Comparison of ENCODE assay signal across 8 cellular contexts in genomic region chr16:28326881-28327610, GRCh38. TPM values are rescaled to one million over a fixed set of nuclear protein-coding genes. Genes with fewer than 3 reads are reported as not detected.
DNase-seq lines count a peak whose midpoint lies in the region; ATAC-seq and TF ChIP-seq lines count a peak whose summit lies in the region.

No MANE protein-coding gene starts in this region.

- peak; percentile 50 for DNase-seq in A172 (ENCODE audit: low spot score)
- DNase-seq in GM13976 (ENCODE audit: low spot score): peak; percentile 86
- peak; percentile 23 for DNase-seq in NCI-H82 treated with DMSO at 0.1 percent for 48 hours (lab: John Stamatoyannopoulos, UW; ENCODE audit: unreplicated experiment)
- peak in 2 of 3 experiments; percentile 41 to 50 for DNase-seq in activated CD8-positive, alpha-beta memory T cell treated with anti-CD3 and anti-CD28 coated beads for 48 hours (ENCODE audit: low read depth in 2 of 3, low spot score in 2 of 3)
- no peak for DNase-seq in epithelial cell of proximal tubule (ENCODE audit: low read depth)
- peak; percentile 51 for DNase-seq in natural killer cell
- peak; percentile 19 for DNase-seq in stromal cell of bone marrow (ENCODE audit: low read depth)

- H3K36me3 Mint-ChIP-seq in natural killer cell: no peaks in the 10 kb centered on the region

- H3K4me3 ChIP-seq in epithelial cell of proximal tubule (ENCODE audit: low read depth, low read length): no peak overlapping the region

- ATAC-seq in natural killer cell (peak; percentile 73 to 95 (median 89)), GM18505 (IDR thresholded peaks at IDR 0.05; ENCODE audit: unreplicated experiment) (no peak)

- H3K27ac Mint-ChIP-seq in natural killer cell: peak overlapping the region in 1 of 2 donors; percentile 35

- intact Hi-C loops in natural killer cell (cut with micrococcal nuclease): no loop called here

- H3K4me3 Mint-ChIP-seq in natural killer cell: no peak overlapping the region

- H3K27me3 Mint-ChIP-seq in natural killer cell (ENCODE audit: low read depth in 2 of 2): no peaks in the 10 kb centered on the region

- no peak for TF ChIP-seq POLR2A in GM18505 (IDR thresholded peaks at IDR 0.05; ENCODE audit: borderline replicate concordance, extremely low read depth, insufficient read depth, insufficient read length)

- H3K9me3 Mint-ChIP-seq in natural killer cell: no peaks in the 10 kb centered on the region

- H3K4me1 Mint-ChIP-seq in natural killer cell: peaks cover 7 to 23% of the 10 kb centered on the region in 2 donors

- in situ Hi-C loops in GM13976 (cut with MboI; ENCODE audit: low sequenced_read_pairs, unreplicated experiment): no loop called here

- peak; percentile 72 for TF ChIP-seq CTCF in GM13976 (IDR thresholded peaks at IDR 0.05; ENCODE audit: borderline replicate concordance, control extremely low read depth, extremely low read depth, insufficient read depth, missing control alignments)
- TF ChIP-seq CTCF in epithelial cell of proximal tubule (conservative IDR thresholded peaks at IDR 0.05; ENCODE audit: low read depth, low read length): peak; percentile 84
- peak; percentile 76 for TF ChIP-seq CTCF in natural killer cell (IDR thresholded peaks at IDR 0.05)

RNA-seq across cellular contexts. Expression of gene SBK1, which starts 34.7 kb away (rescaled TPM):
- total RNA-seq in A172 (2014; rRNA removed; shearing (Covaris generic)): 0.45 and 0.48 TPM in 2 replicates
- 1.4 and 4.8 TPM in 2 replicates for total RNA-seq in epithelial cell of proximal tubule
- total RNA-seq in natural killer cell: 10 to 100 TPM; 59.3 to 60.9 (median 59.8) TPM

RNA-seq across cellular contexts. Expression of gene NPIPB6, which starts 36.3 kb away (rescaled TPM):
- total RNA-seq in A172 (2014; rRNA removed; shearing (Covaris generic)): 1.2 TPM in 1 of 2 replicates, not detected in the other
- total RNA-seq in epithelial cell of proximal tubule: 0.07 and 0.29 TPM in 2 replicates
- 1 to 10 TPM in 2 of 3 donors, not detected in 1; 4.1 to 5.7 TPM for total RNA-seq in natural killer cell

Comparison
In these comparisons a context has a peak if more than half of its experiments do, and no peak if none do; other contexts are left out.
1. RNA of gene SBK1, which starts 34.7 kb away (total RNA-seq): 59.3 to 60.9 TPM in natural killer cell; 1.4 to 4.8 TPM in epithelial cell of proximal tubule and 0.45 to 0.48 TPM in A172; every median in the first group is over 10 times any median in the second.
2. Peak in every context shown above with its lines, with median percentiles within 50 percentile points of each other: CTCF ChIP-seq.